ENCODE assay signal across 3 cellular contexts in the genomic region with DNA sequence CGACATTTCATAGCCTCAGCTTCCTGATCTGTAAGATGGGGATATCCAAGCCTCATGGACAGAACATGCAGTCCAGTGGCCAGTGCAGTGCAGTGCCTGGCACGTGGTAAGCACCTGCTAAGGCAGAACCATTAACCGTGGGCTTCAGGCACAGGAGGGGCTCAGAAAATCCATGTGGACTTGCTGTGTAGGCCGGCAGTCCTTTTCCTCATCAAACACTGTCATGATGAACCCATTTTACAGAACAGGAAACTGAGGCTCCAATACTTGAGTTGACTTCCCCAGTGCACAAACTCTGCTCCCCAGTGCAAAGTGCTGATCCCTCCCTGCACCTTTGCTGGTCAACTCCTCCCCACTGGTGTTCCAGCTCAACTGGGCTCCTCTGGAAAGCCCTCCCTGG.
TF ChIP-seq lines count a peak whose summit lies in the region.

No MANE protein-coding gene starts in this region.

TF ChIP-seq in IMR-90, 13 proteins besides CTCF, POLR2A, EP300 and RAD21:
- TF ChIP-seq CHD1 (IDR thresholded peaks at IDR 0.05; ENCODE audit: low read depth, low read length): no peak
- no peak for TF ChIP-seq RFX5 (IDR thresholded peaks at IDR 0.05; ENCODE audit: low read depth, low read length)
- TF ChIP-seq RCOR1 (IDR thresholded peaks at IDR 0.05; ENCODE audit: insufficient replicate concordance, low read length): no peak
- no peak for TF ChIP-seq CEBPB (IDR thresholded peaks at IDR 0.05; ENCODE audit: low read depth, low read length)
- no peak for TF ChIP-seq MAZ (IDR thresholded peaks at IDR 0.05; ENCODE audit: borderline replicate concordance, low read depth, low read length)
- TF ChIP-seq MAFK (IDR thresholded peaks at IDR 0.05; ENCODE audit: low read depth, low read length): no peak
- no peak for TF ChIP-seq BHLHE40 (IDR thresholded peaks at IDR 0.05; ENCODE audit: low read depth, low read length)
- TF ChIP-seq, protein P1, sequence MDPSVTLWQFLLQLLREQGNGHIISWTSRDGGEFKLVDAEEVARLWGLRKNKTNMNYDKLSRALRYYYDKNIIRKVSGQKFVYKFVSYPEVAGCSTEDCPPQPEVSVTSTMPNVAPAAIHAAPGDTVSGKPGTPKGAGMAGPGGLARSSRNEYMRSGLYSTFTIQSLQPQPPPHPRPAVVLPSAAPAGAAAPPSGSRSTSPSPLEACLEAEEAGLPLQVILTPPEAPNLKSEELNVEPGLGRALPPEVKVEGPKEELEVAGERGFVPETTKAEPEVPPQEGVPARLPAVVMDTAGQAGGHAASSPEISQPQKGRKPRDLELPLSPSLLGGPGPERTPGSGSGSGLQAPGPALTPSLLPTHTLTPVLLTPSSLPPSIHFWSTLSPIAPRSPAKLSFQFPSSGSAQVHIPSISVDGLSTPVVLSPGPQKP (IDR thresholded peaks at IDR 0.05; ENCODE audit: borderline replicate concordance, low read depth, low read length): no peak
- TF ChIP-seq SMC3 (IDR thresholded peaks at IDR 0.05; ENCODE audit: low read depth, low read length): no peak
- no peak for TF ChIP-seq NFE2L2 (IDR thresholded peaks at IDR 0.05; ENCODE audit: low read depth, low read length)
- TF ChIP-seq MXI1 (IDR thresholded peaks at IDR 0.05; ENCODE audit: borderline replicate concordance, low read depth, low read length): no peak
- TF ChIP-seq, protein P2, sequence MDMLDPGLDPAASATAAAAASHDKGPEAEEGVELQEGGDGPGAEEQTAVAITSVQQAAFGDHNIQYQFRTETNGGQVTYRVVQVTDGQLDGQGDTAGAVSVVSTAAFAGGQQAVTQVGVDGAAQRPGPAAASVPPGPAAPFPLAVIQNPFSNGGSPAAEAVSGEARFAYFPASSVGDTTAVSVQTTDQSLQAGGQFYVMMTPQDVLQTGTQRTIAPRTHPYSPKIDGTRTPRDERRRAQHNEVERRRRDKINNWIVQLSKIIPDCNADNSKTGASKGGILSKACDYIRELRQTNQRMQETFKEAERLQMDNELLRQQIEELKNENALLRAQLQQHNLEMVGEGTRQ (IDR thresholded peaks at IDR 0.05; ENCODE audit: low read depth, low read length): no peak
- no peak for TF ChIP-seq FOS (IDR thresholded peaks at IDR 0.05; ENCODE audit: low read depth, low read length)

TF ChIP-seq in K562, 482 proteins besides CTCF, POLR2A, EP300 and RAD21 (continues in another document):
- TF ChIP-seq, protein P3, sequence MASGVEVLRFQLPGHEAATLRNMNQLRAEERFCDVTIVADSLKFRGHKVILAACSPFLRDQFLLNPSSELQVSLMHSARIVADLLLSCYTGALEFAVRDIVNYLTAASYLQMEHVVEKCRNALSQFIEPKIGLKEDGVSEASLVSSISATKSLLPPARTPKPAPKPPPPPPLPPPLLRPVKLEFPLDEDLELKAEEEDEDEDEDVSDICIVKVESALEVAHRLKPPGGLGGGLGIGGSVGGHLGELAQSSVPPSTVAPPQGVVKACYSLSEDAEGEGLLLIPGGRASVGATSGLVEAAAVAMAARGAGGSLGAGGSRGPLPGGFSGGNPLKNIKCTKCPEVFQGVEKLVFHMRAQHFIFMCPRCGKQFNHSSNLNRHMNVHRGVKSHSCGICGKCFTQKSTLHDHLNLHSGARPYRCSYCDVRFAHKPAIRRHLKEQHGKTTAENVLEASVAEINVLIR (CRISPR knock-in tag; IDR thresholded peaks at IDR 0.05): no peak
- peak; percentile 83 for TF ChIP-seq BCOR (IDR thresholded peaks at IDR 0.05)
- TF ChIP-seq, protein P4, sequence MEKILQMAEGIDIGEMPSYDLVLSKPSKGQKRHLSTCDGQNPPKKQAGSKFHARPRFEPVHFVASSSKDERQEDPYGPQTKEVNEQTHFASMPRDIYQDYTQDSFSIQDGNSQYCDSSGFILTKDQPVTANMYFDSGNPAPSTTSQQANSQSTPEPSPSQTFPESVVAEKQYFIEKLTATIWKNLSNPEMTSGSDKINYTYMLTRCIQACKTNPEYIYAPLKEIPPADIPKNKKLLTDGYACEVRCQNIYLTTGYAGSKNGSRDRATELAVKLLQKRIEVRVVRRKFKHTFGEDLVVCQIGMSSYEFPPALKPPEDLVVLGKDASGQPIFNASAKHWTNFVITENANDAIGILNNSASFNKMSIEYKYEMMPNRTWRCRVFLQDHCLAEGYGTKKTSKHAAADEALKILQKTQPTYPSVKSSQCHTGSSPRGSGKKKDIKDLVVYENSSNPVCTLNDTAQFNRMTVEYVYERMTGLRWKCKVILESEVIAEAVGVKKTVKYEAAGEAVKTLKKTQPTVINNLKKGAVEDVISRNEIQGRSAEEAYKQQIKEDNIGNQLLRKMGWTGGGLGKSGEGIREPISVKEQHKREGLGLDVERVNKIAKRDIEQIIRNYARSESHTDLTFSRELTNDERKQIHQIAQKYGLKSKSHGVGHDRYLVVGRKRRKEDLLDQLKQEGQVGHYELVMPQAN (IDR thresholded peaks at IDR 0.05; ENCODE audit: borderline replicate concordance): no peak
- 0 out of 2 replicates have a peak, but pooled peaks have one; percentile 12 for TF ChIP-seq ZNF121 (CRISPR knock-in tag; conservative IDR thresholded peaks at IDR 0.05)
- TF ChIP-seq ESRRA (IDR thresholded peaks at IDR 0.05; ENCODE audit: borderline replicate concordance, low read depth): peak; percentile 62
- TF ChIP-seq ADNP (tag; IDR thresholded peaks at IDR 0.05): peak; percentile 70
- TF ChIP-seq STAT5B (CRISPR knock-in tag; IDR thresholded peaks at IDR 0.05): no peak
- no peak for TF ChIP-seq ZNF75A (CRISPR knock-in tag; IDR thresholded peaks at IDR 0.05)
- peak; percentile 56 to 71; a peak in 3 of 4 replicates for TF ChIP-seq KDM1A (IDR thresholded peaks at IDR 0.05)
- 0 out of 2 replicates have a peak, but pooled peaks have one; percentile 40 for TF ChIP-seq HDAC2 (IDR thresholded peaks at IDR 0.05)
- no peak for TF ChIP-seq NFXL1 (CRISPR knock-in tag; IDR thresholded peaks at IDR 0.05)
- peak; percentile 97 for TF ChIP-seq RBM25 (IDR thresholded peaks at IDR 0.05; ENCODE audit: low read depth, low read length, severe bottlenecking)
- TF ChIP-seq E2F3 (CRISPR knock-in tag; IDR thresholded peaks at IDR 0.05): no peak
- TF ChIP-seq ZNF589 (CRISPR knock-in tag; IDR thresholded peaks at IDR 0.05; ENCODE audit: low read depth): no peak
- TF ChIP-seq, protein P5, sequence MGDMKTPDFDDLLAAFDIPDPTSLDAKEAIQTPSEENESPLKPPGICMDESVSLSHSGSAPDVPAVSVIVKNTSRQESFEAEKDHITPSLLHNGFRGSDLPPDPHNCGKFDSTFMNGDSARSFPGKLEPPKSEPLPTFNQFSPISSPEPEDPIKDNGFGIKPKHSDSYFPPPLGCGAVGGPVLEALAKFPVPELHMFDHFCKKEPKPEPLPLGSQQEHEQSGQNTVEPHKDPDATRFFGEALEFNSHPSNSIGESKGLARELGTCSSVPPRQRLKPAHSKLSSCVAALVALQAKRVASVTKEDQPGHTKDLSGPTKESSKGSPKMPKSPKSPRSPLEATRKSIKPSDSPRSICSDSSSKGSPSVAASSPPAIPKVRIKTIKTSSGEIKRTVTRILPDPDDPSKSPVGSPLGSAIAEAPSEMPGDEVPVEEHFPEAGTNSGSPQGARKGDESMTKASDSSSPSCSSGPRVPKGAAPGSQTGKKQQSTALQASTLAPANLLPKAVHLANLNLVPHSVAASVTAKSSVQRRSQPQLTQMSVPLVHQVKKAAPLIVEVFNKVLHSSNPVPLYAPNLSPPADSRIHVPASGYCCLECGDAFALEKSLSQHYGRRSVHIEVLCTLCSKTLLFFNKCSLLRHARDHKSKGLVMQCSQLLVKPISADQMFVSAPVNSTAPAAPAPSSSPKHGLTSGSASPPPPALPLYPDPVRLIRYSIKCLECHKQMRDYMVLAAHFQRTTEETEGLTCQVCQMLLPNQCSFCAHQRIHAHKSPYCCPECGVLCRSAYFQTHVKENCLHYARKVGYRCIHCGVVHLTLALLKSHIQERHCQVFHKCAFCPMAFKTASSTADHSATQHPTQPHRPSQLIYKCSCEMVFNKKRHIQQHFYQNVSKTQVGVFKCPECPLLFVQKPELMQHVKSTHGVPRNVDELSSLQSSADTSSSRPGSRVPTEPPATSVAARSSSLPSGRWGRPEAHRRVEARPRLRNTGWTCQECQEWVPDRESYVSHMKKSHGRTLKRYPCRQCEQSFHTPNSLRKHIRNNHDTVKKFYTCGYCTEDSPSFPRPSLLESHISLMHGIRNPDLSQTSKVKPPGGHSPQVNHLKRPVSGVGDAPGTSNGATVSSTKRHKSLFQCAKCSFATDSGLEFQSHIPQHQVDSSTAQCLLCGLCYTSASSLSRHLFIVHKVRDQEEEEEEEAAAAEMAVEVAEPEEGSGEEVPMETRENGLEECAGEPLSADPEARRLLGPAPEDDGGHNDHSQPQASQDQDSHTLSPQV (IDR thresholded peaks at IDR 0.05): no peak
- TF ChIP-seq SMARCA5 (IDR thresholded peaks at IDR 0.05): peak; percentile 96
- no peak for TF ChIP-seq KAT2B (IDR thresholded peaks at IDR 0.05; ENCODE audit: low read depth, low read length)
- TF ChIP-seq, protein P6, sequence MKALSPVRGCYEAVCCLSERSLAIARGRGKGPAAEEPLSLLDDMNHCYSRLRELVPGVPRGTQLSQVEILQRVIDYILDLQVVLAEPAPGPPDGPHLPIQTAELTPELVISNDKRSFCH (CRISPR knock-in tag; IDR thresholded peaks at IDR 0.05): no peak
- TF ChIP-seq, protein P6 (tag; IDR thresholded peaks at IDR 0.05): no peak

TF ChIP-seq in H1, 55 proteins besides CTCF, POLR2A, EP300 and RAD21:
- TF ChIP-seq KDM1A (IDR thresholded peaks at IDR 0.05; ENCODE audit: borderline replicate concordance, low read length): 0 out of 2 replicates have a peak, but pooled peaks have one; percentile 74
- TF ChIP-seq EZH2 (IDR thresholded peaks at IDR 0.05; ENCODE audit: low read depth, low read length, severe bottlenecking): no peak
